25 cellular contexts compared by ENCODE assay signal in genomic region chr22:25223269-25223850, GRCh38. TPM values are rescaled to one million over a fixed set of nuclear protein-coding genes. Genes with fewer than 3 reads are reported as not detected.
DNase-seq lines count a peak whose midpoint lies in the region; ATAC-seq lines count a peak whose summit lies in the region.
"Had no signal": no experiment of that assay in that cellular context is flagged by ENCODE, and none has a peak within 500 bp of the region (broad histone marks: within the 10 kb centered on the region; RNA-seq: fewer than 3 reads in every experiment).

No MANE protein-coding gene starts in this region.

- H2AK5ac ChIP-seq in neuronal stem cell (ENCODE audit: low read depth, low read length) = no peak overlapping the region

- peaks cover 0 to 14% (median 0%) of the 10 kb centered on the region in 3 experiments for H3K27me3 ChIP-seq in neuronal stem cell (ENCODE audit: control insufficient read depth in 3 of 3, insufficient read depth in 3 of 3, low read depth in 1 of 3, low read length in 3 of 3)
- H3K27me3 ChIP-seq: BE2C had no signal

- no peak overlapping the region for H3K23ac ChIP-seq in neuronal stem cell (ENCODE audit: low read depth, low read length, poor library complexity)

- H4K8ac ChIP-seq in neuronal stem cell (ENCODE audit: low read depth, low read length) = no peak overlapping the region

- DNase-seq in NCI-H1417 (lab: John Stamatoyannopoulos, UW) = peak in 2 of 3 experiments; percentile 3 to 27
- no peak for DNase-seq in NCI-H1417 treated with DMSO at 0.1 percent for 48 hours (lab: John Stamatoyannopoulos, UW)
- DNase-seq in HuH-7.5 (ENCODE audit: low spot score) = peak; percentile 64
- peak; percentile 68 for DNase-seq in islet precursor cell
- peak; percentile 31 for DNase-seq in neuronal stem cell (ENCODE audit: low spot score)
- no peak for DNase-seq in stimulated activated CD4-positive, alpha-beta T cell treated with anti-CD3 and anti-CD28 coated beads, Interleukin-2, amount 100 ng/mL, for 24 hours
- DNase-seq in occipital lobe (lab: John Stamatoyannopoulos, UW) = no peak
- DNase-seq: 8988T; ACHN; BE2C; CD8-positive, alpha-beta memory T cell; DMS153; DND-41; MM.1S; NCI-H1694; NCI-H2029 treated with DMSO at 0.1 percent for 48 hours; NCI-H2171; NCI-H226; NCI-H510A; SIG-M5 had no signal

- no peak overlapping the region for H2BK12ac ChIP-seq in neuronal stem cell (ENCODE audit: low read length)

- H3K36me3 ChIP-seq in neuronal stem cell (replicated peaks in 1 of 2; ENCODE audit: control insufficient read depth in 2 of 2, insufficient read depth in 2 of 2, low read length in 2 of 2) = no peaks in the 10 kb centered on the region
- H3K36me3 ChIP-seq: BE2C had no signal

- H3K4me1 ChIP-seq in neuronal stem cell (ENCODE audit: control insufficient read depth in 2 of 2, insufficient read depth in 1 of 2, low read depth in 1 of 2, low read length in 2 of 2) = peaks cover 0 to 1% of the 10 kb centered on the region in 2 donors

- no peak overlapping the region for H3K4me3 ChIP-seq in neuronal stem cell (ENCODE audit: low read length in 2 of 2)
- H3K4me3 ChIP-seq: SK-N-MC had no signal

- no peak overlapping the region for H3K9ac ChIP-seq in neuronal stem cell (ENCODE audit: low read depth, low read length, poor library complexity)
- H3K9ac ChIP-seq: KMS-11 had no signal

- no peak overlapping the region for H2BK120ac ChIP-seq in neuronal stem cell (ENCODE audit: low read depth, low read length)

- H2BK15ac ChIP-seq in neuronal stem cell (ENCODE audit: low read length) = no peak overlapping the region

- WGBS in neuronal stem cell (ENCODE audit: extremely low coverage in 2 of 2, insufficient read length in 2 of 2, insufficient replicate concordance in 1 of 2), 2 donors = no CpG with 5 or more reads among the region's 12 CpGs

- H3K18ac ChIP-seq in neuronal stem cell (ENCODE audit: low read length) = no peak overlapping the region

- peak overlapping the region; percentile 14 for H4K91ac ChIP-seq in neuronal stem cell (ENCODE audit: low read depth, low read length, poor library complexity)

- H2AFZ ChIP-seq in neuronal stem cell (ENCODE audit: low read length) = no peak overlapping the region

- H3K4ac ChIP-seq in neuronal stem cell (ENCODE audit: low read length) = no peak overlapping the region

- no peak overlapping the region for H2BK5ac ChIP-seq in neuronal stem cell (ENCODE audit: low read length)

- H3K27ac ChIP-seq in neuronal stem cell (replicated peaks; ENCODE audit: low read length) = peak overlapping the region; percentile 29
- H3K27ac ChIP-seq: KMS-11, SK-N-MC had no signal

- H3K14ac ChIP-seq in neuronal stem cell (ENCODE audit: low read length) = no peak overlapping the region

- H3K79me1 ChIP-seq in neuronal stem cell (ENCODE audit: low read depth, low read length) = no peaks in the 10 kb centered on the region

- no peaks in the 10 kb centered on the region for H3K9me3 ChIP-seq in neuronal stem cell (replicated peaks in 1 of 2; ENCODE audit: control insufficient read depth in 2 of 2, insufficient read depth in 1 of 2, low read depth in 1 of 2, low read length in 2 of 2)
- H3K9me3 ChIP-seq: BE2C had no signal

- no peak for ATAC-seq in HG03342 (IDR thresholded peaks at IDR 0.05; ENCODE audit: unreplicated experiment)

- H3K4me2 ChIP-seq in neuronal stem cell (ENCODE audit: insufficient read depth, low read length, poor library complexity, severe bottlenecking) = no peak overlapping the region
- H3K4me2 ChIP-seq: KMS-11 had no signal

RNA-seq across cellular contexts. Expression of gene CRYBB2, which starts 3.9 kb away (rescaled TPM):
- 0.22 TPM for polyA plus RNA-seq in neuronal stem cell (2013, experiment 1 of 2)
- 0.28 TPM for polyA plus RNA-seq in neuronal stem cell (2013, experiment 2 of 2)
- total RNA-seq in occipital lobe = not detected
- total RNA-seq: CD8-positive, alpha-beta memory T cell had no signal
- polyA plus RNA-seq: CD14-positive monocyte; CD8-positive, alpha-beta memory T cell; IgD-negative memory B cell had no signal

RNA-seq across cellular contexts. Expression of gene CRYBB3, which starts 23.7 kb away (rescaled TPM):
- 0.04 TPM for polyA plus RNA-seq in neuronal stem cell (2013, experiment 1 of 2)
- polyA plus RNA-seq in neuronal stem cell (2013, experiment 2 of 2) = not detected
- not detected for total RNA-seq in occipital lobe
- polyA plus RNA-seq: CD14-positive monocyte; CD8-positive, alpha-beta memory T cell; IgD-negative memory B cell had no signal

Comparison
In these comparisons a context has a peak if more than half of its experiments do, and no peak if none do; other contexts are left out.
1. DNase-seq: peak in NCI-H1417 (2 of 3), HuH-7.5 (single experiment), islet precursor cell (single experiment) and neuronal stem cell (single experiment); none in NCI-H1417 treated with DMSO at 0.1 percent for 48 hours (single experiment), stimulated activated CD4-positive, alpha-beta T cell treated with anti-CD3 and anti-CD28 coated beads, Interleukin-2, amount 100 ng/mL, for 24 hours (0 of 2) and occipital lobe (single experiment).